Comparison of ENCODE assay signal across 13 cellular contexts in the genomic region with DNA sequence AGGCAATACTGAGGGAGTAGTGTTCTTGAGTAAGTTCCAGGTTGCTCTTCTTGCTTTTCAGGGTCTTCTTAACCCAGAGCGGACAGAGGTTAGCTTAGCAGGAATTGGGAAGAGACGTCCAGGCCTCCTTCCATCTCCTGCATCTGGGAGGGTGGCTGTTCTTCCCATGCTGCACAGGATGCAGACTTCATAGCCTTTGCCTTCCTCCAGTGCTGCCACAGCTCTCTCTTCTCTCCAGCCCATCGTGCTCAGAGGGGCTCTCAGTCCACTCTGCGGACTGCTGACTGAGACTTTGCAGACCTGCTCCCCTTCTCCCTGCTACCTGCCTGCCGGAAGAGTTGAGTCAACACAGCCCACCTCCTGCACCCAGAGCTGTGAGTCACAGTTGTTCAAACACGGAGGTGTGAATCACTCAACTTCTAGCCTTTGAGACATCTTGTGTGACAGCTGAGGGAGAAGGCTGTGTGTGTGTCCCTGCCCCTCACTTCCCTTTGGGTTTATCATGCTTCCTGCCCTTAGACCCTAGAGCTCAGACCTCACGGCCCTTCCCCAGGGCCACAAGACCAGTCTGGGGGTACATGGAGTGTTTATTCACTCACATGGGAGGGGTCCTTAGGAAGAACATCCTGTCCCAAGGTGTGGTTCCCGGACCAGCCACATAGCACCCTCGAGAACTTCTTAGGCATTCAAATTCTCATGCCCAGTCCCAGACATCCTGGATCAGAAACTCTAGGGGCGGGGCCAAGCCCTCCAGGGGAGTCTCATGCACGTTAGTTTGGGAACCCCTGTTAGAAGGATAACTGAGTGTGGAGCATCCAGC.
A peak's percentile ranks its signal among the peaks of the same experiment; 100 is the strongest.
DNase-seq lines count a peak whose midpoint lies in the region; ATAC-seq and TF ChIP-seq lines count a peak whose summit lies in the region.
"Had no signal": no experiment of that assay in that cellular context is flagged by ENCODE, and none has a peak within 500 bp of the region (broad histone marks: within the 10 kb centered on the region; RNA-seq: fewer than 3 reads in every experiment).

No MANE protein-coding gene starts in this region.

- H3K4me1 ChIP-seq in lower lobe of right lung = no peaks in the 10 kb centered on the region
- H3K4me1 ChIP-seq: tibial nerve had no signal

- peak; percentile 96 to 98 for ATAC-seq in activated CD4-positive, CD25-positive, alpha-beta regulatory T cell treated with anti-CD3 and anti-CD28 coated beads, Interleukin-2, amount 50 U/mL, for 24 hours
- peak; percentile 7 to 19 for ATAC-seq in lower lobe of right lung
- ATAC-seq in sciatic nerve = no peak

- no peaks in the 10 kb centered on the region for H3K9me3 ChIP-seq in lower lobe of right lung
- H3K9me3 ChIP-seq: ovary had no signal

- TF ChIP-seq CTCF in lower lobe of right lung (IDR thresholded peaks at IDR 0.05) = no peak

- intact Hi-C loops in lower lobe of right lung (cut with DNase I) (no loop called here), sciatic nerve (cut with DNase I) (no loop called here)

- no peak for DNase-seq in activated CD4-positive, CD25-positive, alpha-beta regulatory T cell (lab: John Stamatoyannopoulos, UW)
- peak; percentile 63 to 72 for DNase-seq in activated T-cell treated with anti-CD3 and anti-CD28 coated beads, Interleukin-2, amount 50 U/mL, for 48 hours
- DNase-seq in lower lobe of right lung = no peak
- peak; percentile 40 to 68 for DNase-seq in stimulated activated CD8-positive, alpha-beta memory T cell treated with anti-CD3 and anti-CD28 coated beads, Interleukin-7, amount 100 ng/mL, for 48 hours (ENCODE audit: extremely low read depth in 1 of 2, low read depth in 1 of 2)
- DNase-seq in cerebellum (ENCODE audit: low spot score) = no peak
- no peak for DNase-seq in H4 (ENCODE audit: low spot score)
- DNase-seq in sciatic nerve (ENCODE audit: low spot score) = no peak
- DNase-seq: erythroblast, IMR-90, NCI-H2171 treated with DMSO at 0.1 percent for 48 hours, ovary had no signal

- H3K27me3 ChIP-seq in lower lobe of right lung (ENCODE audit: low read depth) = peaks cover 12% of the 10 kb centered on the region
- H3K27me3 ChIP-seq: ovary had no signal

- H3K27ac ChIP-seq in lower lobe of right lung = no peak overlapping the region
- H3K27ac ChIP-seq: ovary, tibial nerve had no signal

- H3K4me3 ChIP-seq in lower lobe of right lung = no peak overlapping the region
- H3K4me3 ChIP-seq: ovary, tibial nerve had no signal

- no peaks in the 10 kb centered on the region for H3K36me3 ChIP-seq in lower lobe of right lung
- H3K36me3 ChIP-seq: ovary, tibial nerve had no signal

Comparison
In these comparisons a context has a peak if more than half of its experiments do, and no peak if none do; other contexts are left out.
1. DNase-seq: peak in activated T-cell treated with anti-CD3 and anti-CD28 coated beads, Interleukin-2, amount 50 U/mL, for 48 hours (2 of 2) and stimulated activated CD8-positive, alpha-beta memory T cell treated with anti-CD3 and anti-CD28 coated beads, Interleukin-7, amount 100 ng/mL, for 48 hours (2 of 2); none in activated CD4-positive, CD25-positive, alpha-beta regulatory T cell (0 of 4), lower lobe of right lung (single experiment), cerebellum (single experiment), H4 (single experiment) and sciatic nerve (single experiment).